ENCODE assay signal across 1 cellular context in genomic region chr2:39803839-39804238, GRCh38.
TF ChIP-seq lines count a peak whose summit lies in the region.

No MANE protein-coding gene starts in this region.

TF ChIP-seq in HEK293, 187 proteins besides CTCF, POLR2A, EP300 and RAD21 (continued from another document):
- TF ChIP-seq BCL11B (tag by site-specific recombination; IDR thresholded peaks at IDR 0.05; ENCODE audit: low read depth): no peak
- TF ChIP-seq ZNF600 (tag by site-specific recombination; IDR thresholded peaks at IDR 0.05): no peak
